Comparison of ENCODE assay signal across 8 cellular contexts in the genomic region with DNA sequence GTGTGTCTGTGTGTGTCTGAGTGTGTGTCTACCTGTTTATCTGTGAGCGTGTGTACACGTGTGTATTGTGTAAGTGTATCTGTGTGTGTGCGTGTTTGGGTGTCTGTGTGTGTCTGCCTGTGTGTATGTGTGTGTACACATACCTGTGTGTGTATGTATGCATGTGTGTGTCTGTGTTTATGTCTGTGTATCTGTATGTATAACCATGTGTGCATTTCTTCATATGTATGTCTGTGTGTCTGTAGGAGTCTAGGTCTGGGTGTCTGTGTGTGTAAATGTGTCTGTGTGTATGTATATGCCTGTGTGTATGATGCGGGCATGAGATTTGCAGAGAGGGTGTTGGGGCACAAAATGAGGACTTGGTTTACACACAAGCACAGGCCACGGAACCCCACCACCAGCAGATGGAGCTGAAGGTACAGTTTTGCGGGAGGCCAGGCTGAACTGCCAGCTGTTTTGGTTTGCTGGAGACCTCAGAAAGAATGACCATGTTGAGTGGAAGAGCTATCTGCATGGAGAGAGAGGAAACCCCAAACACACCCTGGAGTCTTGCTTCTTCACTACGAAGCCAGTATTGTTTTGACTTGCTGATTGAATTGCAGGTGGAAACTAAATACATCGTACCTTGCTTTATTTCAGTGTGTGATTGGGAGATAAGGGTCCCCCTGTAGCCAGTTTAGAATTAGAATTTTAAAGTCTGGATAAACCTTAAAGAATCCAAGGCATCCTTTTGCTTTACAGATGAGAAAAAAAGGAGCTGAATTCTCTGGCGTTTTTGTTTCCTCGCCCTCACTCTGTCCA.
A peak's percentile ranks its signal among the peaks of the same experiment; 100 is the strongest.
DNase-seq lines count a peak whose midpoint lies in the region; ATAC-seq and TF ChIP-seq lines count a peak whose summit lies in the region.

No MANE protein-coding gene starts in this region.

- no peaks in the 10 kb centered on the region for H3K27me3 Mint-ChIP-seq in T-helper 17 cell

- no peak for TF ChIP-seq EP300 in SK-N-SH (IDR thresholded peaks at IDR 0.05; ENCODE audit: borderline replicate concordance in 1 of 2, low read depth in 1 of 2, low read length in 1 of 2)

- no peaks in the 10 kb centered on the region for H3K36me3 Mint-ChIP-seq in T-helper 17 cell (ENCODE audit: low read depth)

- H3K27me3 ChIP-seq in SK-N-SH (ENCODE audit: insufficient read depth), result no peaks in the 10 kb centered on the region

- no peak overlapping the region for H3K4me2 ChIP-seq in SK-N-SH

- no peak overlapping the region for H3K9ac ChIP-seq in SK-N-SH

- H3K4me3 ChIP-seq in LNCaP clone FGC (ENCODE audit: low read depth, low read length) (no peak overlapping the region), SK-N-SH (ENCODE audit: low read depth in 2 of 2, low read length in 1 of 2) (no peak overlapping the region; a peak in 1 of 4 replicates), fibroblast of pulmonary artery (replicated peaks; ENCODE audit: low read depth, low read length) (no peak overlapping the region)

- CTCF ChIA-PET in SK-N-SH (lab: Yijun Ruan, JAX), result interaction anchor here (0.6 to 7.1 kb wide), 65 partner anchors 8 to 1195 kb away, joined by 3 to 79 read pairs (median 4); no protein-coding TSS in a partner anchor

- H3K4me3 Mint-ChIP-seq in T-helper 17 cell, result no peak overlapping the region

- no peak overlapping the region for H3K27ac ChIP-seq in SK-N-SH (ENCODE audit: low read depth in 2 of 2, low read length in 1 of 2)

- DNase-seq in Daoy (ENCODE audit: low read depth) (peak; percentile 88), LNCaP clone FGC (ENCODE audit: low read depth) (peak; percentile 38), SK-N-SH (peak; percentile 70), fibroblast of pulmonary artery (ENCODE audit: low read depth) (peak; percentile 92), non-pigmented ciliary epithelial cell (ENCODE audit: low read depth) (peak; percentile 64), T-helper 17 cell (no peak)

- no peak overlapping the region for H3K27ac Mint-ChIP-seq in T-helper 17 cell

- peak; percentile 97 for TF ChIP-seq RAD21 in SK-N-SH (IDR thresholded peaks at IDR 0.05; ENCODE audit: low read length)

- POLR2A ChIA-PET in SK-N-SH (lab: Yijun Ruan, JAX), result interaction anchor here (0.5 kb wide), 1 partner anchor 1217 kb away, joined by 3 read pairs; no protein-coding TSS in a partner anchor

- 49% methylated on average over 10 of the region's 10 CpGs for WGBS in SK-N-SH (ENCODE audit: low lambda C conversion rate)

- no peaks in the 10 kb centered on the region for H3F3A ChIP-seq in SK-N-SH (replicated peaks; ENCODE audit: insufficient read depth)

- H3K9me3 ChIP-seq in SK-N-SH, result no peaks in the 10 kb centered on the region
- H3K9me3 ChIP-seq in T-helper 17 cell (ENCODE audit: control insufficient read depth, low read length, poor library complexity, severe bottlenecking), result no peaks in the 10 kb centered on the region

- H2AFZ ChIP-seq in SK-N-SH (ENCODE audit: low read depth), result no peak overlapping the region

- peak; percentile 75 for ATAC-seq in GM21360 (IDR thresholded peaks at IDR 0.05; ENCODE audit: unreplicated experiment)
- no peak for ATAC-seq in T-helper 17 cell
- no peak for ATAC-seq in HG03469 (IDR thresholded peaks at IDR 0.05; ENCODE audit: unreplicated experiment)

- no peaks in the 10 kb centered on the region for H4K20me1 ChIP-seq in SK-N-SH (ENCODE audit: insufficient read depth)

- no peaks in the 10 kb centered on the region for H3K79me2 ChIP-seq in SK-N-SH (ENCODE audit: insufficient read depth)

- peaks cover 0 to 11% of the 10 kb centered on the region in 2 experiments; a peak in 2 of 4 replicates for H3K4me1 ChIP-seq in SK-N-SH (ENCODE audit: control insufficient read depth in 1 of 2, insufficient read depth in 2 of 2, low read depth in 1 of 2, low read length in 1 of 2)

- no peaks in the 10 kb centered on the region for H3K9me2 ChIP-seq in SK-N-SH

- H3K4me1 Mint-ChIP-seq in T-helper 17 cell, result no peaks in the 10 kb centered on the region

- TF ChIP-seq CTCF in LNCaP clone FGC (IDR thresholded peaks at IDR 0.05; ENCODE audit: control insufficient read depth, extremely low read depth, insufficient read depth) (peak; percentile 92), SK-N-SH (IDR thresholded peaks at IDR 0.05) (peak; percentile 94), fibroblast of pulmonary artery (IDR thresholded peaks at IDR 0.05; ENCODE audit: low read length, missing control alignments) (peak; percentile 98)

- no peaks in the 10 kb centered on the region for H3K36me3 ChIP-seq in SK-N-SH (replicated peaks in 1 of 2; ENCODE audit: control insufficient read depth in 1 of 2, insufficient read depth in 2 of 2, low read length in 1 of 2)

TF ChIP-seq in SK-N-SH, 30 proteins besides CTCF, POLR2A, EP300 and RAD21:
- peak; percentile 99 for TF ChIP-seq SMC3 (IDR thresholded peaks at IDR 0.05; ENCODE audit: low read depth, low read length)
- TF ChIP-seq, protein P1, sequence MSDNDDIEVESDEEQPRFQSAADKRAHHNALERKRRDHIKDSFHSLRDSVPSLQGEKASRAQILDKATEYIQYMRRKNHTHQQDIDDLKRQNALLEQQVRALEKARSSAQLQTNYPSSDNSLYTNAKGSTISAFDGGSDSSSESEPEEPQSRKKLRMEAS (IDR thresholded peaks at IDR 0.05; ENCODE audit: low read depth), result no peak
- TF ChIP-seq SIN3A (IDR thresholded peaks at IDR 0.05; ENCODE audit: borderline replicate concordance, low read depth, low read length), result no peak
- TF ChIP-seq TCF12 (IDR thresholded peaks at IDR 0.05), result peak; percentile 30; the same call in 1 of the 2 replicates

Comparison
In these comparisons a context has a peak if more than half of its experiments do, and no peak if none do; other contexts are left out.
1. DNase-seq: peak in Daoy (single experiment), LNCaP clone FGC (single experiment), SK-N-SH (single experiment), fibroblast of pulmonary artery (single experiment) and non-pigmented ciliary epithelial cell (single experiment); none in T-helper 17 cell (0 of 3).
2. Peak in every context shown above with its lines, with median percentiles within 50 percentile points of each other: CTCF ChIP-seq.